In the genomic region with DNA sequence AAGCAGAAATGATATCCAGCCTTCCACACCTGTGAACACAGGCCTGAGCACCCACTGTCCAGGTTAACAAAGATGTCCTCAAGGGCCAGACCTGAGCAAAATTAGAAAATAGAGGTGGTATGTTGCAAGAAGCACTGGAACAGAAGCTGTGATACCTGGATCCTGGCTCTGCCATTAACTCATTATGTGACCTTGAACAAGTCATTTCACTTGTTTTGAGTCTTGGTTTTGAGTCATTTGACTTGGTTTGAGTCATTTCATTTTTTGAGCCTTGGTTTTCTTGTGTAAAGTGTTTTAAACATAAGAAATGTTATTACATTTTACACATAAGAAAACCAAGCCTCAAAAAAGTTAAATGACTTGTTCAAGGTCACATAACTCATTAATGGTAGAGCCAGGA, we compare ENCODE assay signal across 15 cellular contexts. TPM values are rescaled to one million over a fixed set of nuclear protein-coding genes. Genes with fewer than 3 reads are reported as not detected.
DNase-seq lines count a peak whose midpoint lies in the region; ATAC-seq and TF ChIP-seq lines count a peak whose summit lies in the region.
"Had no signal": no experiment of that assay in that cellular context is flagged by ENCODE, and none has a peak within 500 bp of the region (broad histone marks: within the 10 kb centered on the region; RNA-seq: fewer than 3 reads in every experiment).

No MANE protein-coding gene starts in this region.

- H3K4me1 Mint-ChIP-seq in stimulated activated effector memory CD8-positive, alpha-beta T cell treated with anti-CD3 and anti-CD28 coated beads, Interleukin-12 subunit alpha, Interleukin-12 subunit beta, amount 100 ng/mL, for 72 hours = no peaks in the 10 kb centered on the region
- peaks cover 3% of the 10 kb centered on the region for H3K4me1 Mint-ChIP-seq in activated CD8-positive, alpha-beta T cell treated with anti-CD3 and anti-CD28 coated beads, Interleukin-2, amount 10 ng/mL, durations not matched to agents 7 days and 5 days (ENCODE audit: low read depth)

- no peaks in the 10 kb centered on the region for H3K36me3 Mint-ChIP-seq in stimulated activated effector memory CD8-positive, alpha-beta T cell treated with anti-CD3 and anti-CD28 coated beads, Interleukin-12 subunit alpha, Interleukin-12 subunit beta, amount 100 ng/mL, for 72 hours
- H3K36me3 Mint-ChIP-seq in activated CD8-positive, alpha-beta T cell treated with anti-CD3 and anti-CD28 coated beads, Interleukin-2, amount 10 ng/mL, durations not matched to agents 7 days and 5 days (ENCODE audit: low read depth) = peaks cover 2% of the 10 kb centered on the region

- no peaks in the 10 kb centered on the region for H3K9me3 Mint-ChIP-seq in stimulated activated effector memory CD8-positive, alpha-beta T cell treated with anti-CD3 and anti-CD28 coated beads, Interleukin-12 subunit alpha, Interleukin-12 subunit beta, amount 100 ng/mL, for 72 hours
- H3K9me3 Mint-ChIP-seq in activated CD8-positive, alpha-beta T cell treated with anti-CD3 and anti-CD28 coated beads, Interleukin-2, amount 10 ng/mL, durations not matched to agents 7 days and 5 days (ENCODE audit: insufficient read depth) = no peaks in the 10 kb centered on the region
- H3K9me3 Mint-ChIP-seq: T-helper 1 cell treated with Interleukin-12 subunit alpha and Interleukin-12 subunit beta and Interleukin-4 antibody, amounts not matched to agents 30 μg/mL and 1 μg/mL, for 36 hours had no signal

- H3K4me3 Mint-ChIP-seq in stimulated activated effector memory CD8-positive, alpha-beta T cell treated with anti-CD3 and anti-CD28 coated beads, Interleukin-12 subunit alpha, Interleukin-12 subunit beta, amount 100 ng/mL, for 72 hours = no peak overlapping the region
- no peak overlapping the region for H3K4me3 Mint-ChIP-seq in activated CD8-positive, alpha-beta T cell treated with anti-CD3 and anti-CD28 coated beads, Interleukin-2, amount 10 ng/mL, durations not matched to agents 7 days and 5 days
- H3K4me3 Mint-ChIP-seq: T-helper 1 cell treated with Interleukin-12 subunit alpha and Interleukin-12 subunit beta and Interleukin-4 antibody, amounts not matched to agents 30 μg/mL and 1 μg/mL, for 36 hours had no signal

- POLR2A ChIA-PET in HEK293T (lab: Yijun Ruan, JAX) = no interaction called here
- POLR2A ChIA-PET in activated CD8-positive, alpha-beta T cell treated with anti-CD3 and anti-CD28 coated beads, Interleukin-2, amount 10 ng/mL, durations not matched to agents 7 days and 5 days (lab: Charles Lee) = no interaction called here

- CTCF ChIA-PET in HEK293T (lab: Yijun Ruan, JAX) = interaction anchor here (0.6 kb wide), 1 partner anchor 998 kb away, joined by 3 read pairs; no protein-coding TSS in a partner anchor
- CTCF ChIA-PET in activated CD8-positive, alpha-beta T cell treated with anti-CD3 and anti-CD28 coated beads, Interleukin-2, amount 10 ng/mL, durations not matched to agents 7 days and 5 days (lab: Charles Lee) = no interaction called here

- ATAC-seq in GM18520 (IDR thresholded peaks at IDR 0.05; ENCODE audit: unreplicated experiment) (peak; percentile 69), GM19463 (IDR thresholded peaks at IDR 0.05; ENCODE audit: unreplicated experiment) (peak; percentile 47), HG03039 (IDR thresholded peaks at IDR 0.05; ENCODE audit: unreplicated experiment) (peak; percentile 60)
- ATAC-seq in stimulated activated effector memory CD8-positive, alpha-beta T cell treated with anti-CD3 and anti-CD28 coated beads, Interleukin-12 subunit alpha, Interleukin-12 subunit beta, amount 100 ng/mL, for 72 hours = peak; percentile 43
- ATAC-seq in activated CD8-positive, alpha-beta T cell treated with anti-CD3 and anti-CD28 coated beads, Interleukin-2, amount 10 ng/mL, durations not matched to agents 7 days and 5 days = no peak
- ATAC-seq: PC-3 had no signal

- no peak overlapping the region for H3K27ac Mint-ChIP-seq in stimulated activated effector memory CD8-positive, alpha-beta T cell treated with anti-CD3 and anti-CD28 coated beads, Interleukin-12 subunit alpha, Interleukin-12 subunit beta, amount 100 ng/mL, for 72 hours
- no peak overlapping the region for H3K27ac Mint-ChIP-seq in activated CD8-positive, alpha-beta T cell treated with anti-CD3 and anti-CD28 coated beads, Interleukin-2, amount 10 ng/mL, durations not matched to agents 7 days and 5 days
- H3K27ac Mint-ChIP-seq: CD14-positive monocyte; T-helper 1 cell treated with Interleukin-12 subunit alpha and Interleukin-12 subunit beta and Interleukin-4 antibody, amounts not matched to agents 30 μg/mL and 1 μg/mL, for 36 hours had no signal

- H3K27me3 Mint-ChIP-seq in activated CD8-positive, alpha-beta T cell treated with anti-CD3 and anti-CD28 coated beads, Interleukin-2, amount 10 ng/mL, durations not matched to agents 7 days and 5 days (ENCODE audit: low read depth) = peaks cover 40% of the 10 kb centered on the region

- no peak for DNase-seq in stimulated activated effector memory CD8-positive, alpha-beta T cell treated with anti-CD3 and anti-CD28 coated beads, Interleukin-12 subunit alpha, Interleukin-12 subunit beta, amount 100 ng/mL, for 72 hours (ENCODE audit: low spot score in 2 of 2)
- DNase-seq in HEK293T (ENCODE audit: extremely low spot score) (no peak), NCI-H1417 treated with DMSO at 0.1 percent for 48 hours (lab: John Stamatoyannopoulos, UW) (no peak)
- no peak for DNase-seq in activated CD8-positive, alpha-beta T cell treated with anti-CD3 and anti-CD28 coated beads, Interleukin-2, amount 10 ng/mL, durations not matched to agents 7 days and 5 days
- DNase-seq: DMS 273 treated with DMSO at 0.1 percent for 48 hours, H7, NCI-H1105 treated with DMSO at 0.1 percent for 48 hours, NCI-H187 treated with DMSO at 0.1 percent for 48 hours, PC-3 had no signal

TF ChIP-seq in HEK293T, 16 proteins besides CTCF, POLR2A, EP300 and RAD21:
- TF ChIP-seq SUZ12 (IDR thresholded peaks at IDR 0.05) (no peak), HDGF (IDR thresholded peaks at IDR 0.05; ENCODE audit: borderline replicate concordance) (no peak), BHLHE40 (IDR thresholded peaks at IDR 0.05; ENCODE audit: borderline replicate concordance) (no peak), FOXA1 (IDR thresholded peaks at IDR 0.05) (no peak)

RNA-seq across cellular contexts. Expression of a gene that starts 2.9 kb away (rescaled TPM):
- not detected for total RNA-seq in activated CD8-positive, alpha-beta T cell treated with anti-CD3 and anti-CD28 coated beads, Interleukin-2, amount 10 ng/mL, durations not matched to agents 7 days and 5 days
- total RNA-seq: A673 had no signal
